ENCODE assay signal across 8 cellular contexts in genomic region chr7:120951309-120951706, GRCh38. TPM values are rescaled to one million over a fixed set of nuclear protein-coding genes. Genes with fewer than 3 reads are reported as not detected.
DNase-seq lines count a peak whose midpoint lies in the region; TF ChIP-seq lines count a peak whose summit lies in the region.

No MANE protein-coding gene starts in this region.

- no peak overlapping the region for H3K27ac ChIP-seq in OCI-LY3 (ENCODE audit: low read length)
- no peak overlapping the region for H3K27ac ChIP-seq in endodermal cell (ENCODE audit: low read depth, low read length)

- peaks cover 27 to 34% of the 10 kb centered on the region in 2 donors for H3K36me3 Mint-ChIP-seq in CD14-positive monocyte
- H3K36me3 Mint-ChIP-seq in endodermal cell (ENCODE audit: low read depth), result peaks cover 30% of the 10 kb centered on the region

- WGBS in endodermal cell (ENCODE audit: insufficient coverage in 1 of 2, insufficient read length in 1 of 2), 2 experiments, result 24 to 45% methylated on average over 3 to 8 of the region's 8 CpGs

- H3K9me3 ChIP-seq in OCI-LY3 (ENCODE audit: insufficient read depth, low read length), result no peaks in the 10 kb centered on the region
- H3K9me3 ChIP-seq in endodermal cell (ENCODE audit: control insufficient read depth, low read length), result no peaks in the 10 kb centered on the region
- H3K9me3 ChIP-seq in neuron (ENCODE audit: low read length), result no peaks in the 10 kb centered on the region

- DNase-seq in CD14-positive monocyte (ENCODE audit: low spot score) (no peak), endodermal cell (no peak), hypothalamus (lab: John Stamatoyannopoulos, UW) (no peak), NCI-H1694 treated with DMSO at 0.1 percent for 48 hours (lab: John Stamatoyannopoulos, UW) (no peak), NCI-H2171 (lab: John Stamatoyannopoulos, UW) (no peak)
- DNase-seq in NK-92 treated with Interleukin-12 subunit alpha and Interleukin-12 subunit beta, amount 100 ng/mL, for 24 hours (lab: John Stamatoyannopoulos, UW), result no peak

- H2AFZ ChIP-seq in OCI-LY3 (ENCODE audit: low read depth, low read length) (peak overlapping the region; percentile 17), neuron (ENCODE audit: low read depth, low read length) (no peak overlapping the region)

- H3K4me1 Mint-ChIP-seq in CD14-positive monocyte (peaks cover 16% of the 10 kb centered on the region), endodermal cell (peaks cover 16% of the 10 kb centered on the region)

- peak overlapping the region; percentile 81 for H3K4me2 ChIP-seq in OCI-LY3 (ENCODE audit: low read length)

- peak overlapping the region; percentile 97 to 100 (median 99) for H3K27ac Mint-ChIP-seq in CD14-positive monocyte
- H3K27ac Mint-ChIP-seq in endodermal cell, result peak overlapping the region; percentile 99

- H3K27me3 Mint-ChIP-seq in CD14-positive monocyte (ENCODE audit: low read depth in 3 of 3) (peaks cover 1 to 5% (median 2%) of the 10 kb centered on the region in 3 donors), endodermal cell (ENCODE audit: insufficient read depth) (no peaks in the 10 kb centered on the region)

- H3K9ac ChIP-seq in OCI-LY3 (ENCODE audit: low read length) (peak overlapping the region; percentile 94), endodermal cell (ENCODE audit: extremely low read depth, low read length, poor library complexity, severe bottlenecking) (peak overlapping the region; percentile 99)

- peaks cover 12% of the 10 kb centered on the region for H3K79me2 ChIP-seq in OCI-LY3 (ENCODE audit: low read length)

- H3K9me3 Mint-ChIP-seq in CD14-positive monocyte (peaks cover 0 to 2% (median 0%) of the 10 kb centered on the region in 7 donors), endodermal cell (no peaks in the 10 kb centered on the region)

- TF ChIP-seq CTCF in CD14-positive monocyte (IDR thresholded peaks at IDR 0.05) (no peak), OCI-LY3 (IDR thresholded peaks at IDR 0.05; ENCODE audit: low read depth, low read length) (no peak), endodermal cell (conservative IDR thresholded peaks at IDR 0.05) (no peak)

- peaks cover 8% of the 10 kb centered on the region for H3K36me3 ChIP-seq in OCI-LY3 (replicated peaks; ENCODE audit: low read depth, low read length)
- peaks cover 38% of the 10 kb centered on the region for H3K36me3 ChIP-seq in endodermal cell (ENCODE audit: control insufficient read depth, insufficient read depth, low read length)
- peaks cover 31% of the 10 kb centered on the region for H3K36me3 ChIP-seq in neuron (ENCODE audit: insufficient read depth, low read length)

- H4K20me1 ChIP-seq in OCI-LY3 (ENCODE audit: insufficient read depth, low read length), result 0 out of 2 replicates have a peak, but pooled peaks cover 8% of the 10 kb centered on the region

- peaks cover 11% of the 10 kb centered on the region for H3K4me1 ChIP-seq in OCI-LY3 (ENCODE audit: low read length)
- no peaks in the 10 kb centered on the region for H3K4me1 ChIP-seq in endodermal cell (ENCODE audit: control insufficient read depth, insufficient read depth, low read length)
- peaks cover 27% of the 10 kb centered on the region for H3K4me1 ChIP-seq in neuron (ENCODE audit: insufficient read depth, low read length)

- intact Hi-C loops in CD14-positive monocyte (cut with micrococcal nuclease), result no loop called here

- H3K4me3 ChIP-seq in OCI-LY3 (ENCODE audit: low read length) (peak overlapping the region; percentile 86), endodermal cell (ENCODE audit: low read length) (peak overlapping the region; percentile 91), neuron (ENCODE audit: low read length) (peak overlapping the region; percentile 78)

- no peaks in the 10 kb centered on the region for H3K27me3 ChIP-seq in OCI-LY3 (ENCODE audit: low read depth, low read length)
- H3K27me3 ChIP-seq in endodermal cell (ENCODE audit: control insufficient read depth, insufficient read depth, low read length, poor library complexity, severe bottlenecking), result no peaks in the 10 kb centered on the region
- H3K27me3 ChIP-seq in neuron (ENCODE audit: insufficient read depth, low read length), result no peaks in the 10 kb centered on the region

- H3K4me3 Mint-ChIP-seq in CD14-positive monocyte (peak overlapping the region; percentile 90 to 95), endodermal cell (peak overlapping the region; percentile 78)

RNA-seq across cellular contexts. Expression of gene ING3, which starts 0.7 kb away (rescaled TPM):
- 10 to 100 TPM; 25.9 to 26.9 TPM for polyA plus RNA-seq in CD14-positive monocyte
- total RNA-seq in endodermal cell, result 10 to 100 TPM; 12.6 to 14.9 TPM
- polyA plus RNA-seq in endodermal cell (2013, experiment 1 of 2), result 24.0 TPM
- 24.2 TPM for polyA plus RNA-seq in endodermal cell (2013, experiment 2 of 2)

RNA-seq across cellular contexts. Expression of gene CPED1, which starts 37.2 kb away (rescaled TPM):
- polyA plus RNA-seq in CD14-positive monocyte, result 10 to 100 TPM; 20.4 to 30.0 TPM
- total RNA-seq in endodermal cell, result 1 to 10 TPM in 1 of 2 donors, not detected in 1; 1.1 TPM
- 2.9 TPM for polyA plus RNA-seq in endodermal cell (2013, experiment 1 of 2)
- 2.9 TPM for polyA plus RNA-seq in endodermal cell (2013, experiment 2 of 2)
